8 cellular contexts compared by ENCODE assay signal in the genomic region with DNA sequence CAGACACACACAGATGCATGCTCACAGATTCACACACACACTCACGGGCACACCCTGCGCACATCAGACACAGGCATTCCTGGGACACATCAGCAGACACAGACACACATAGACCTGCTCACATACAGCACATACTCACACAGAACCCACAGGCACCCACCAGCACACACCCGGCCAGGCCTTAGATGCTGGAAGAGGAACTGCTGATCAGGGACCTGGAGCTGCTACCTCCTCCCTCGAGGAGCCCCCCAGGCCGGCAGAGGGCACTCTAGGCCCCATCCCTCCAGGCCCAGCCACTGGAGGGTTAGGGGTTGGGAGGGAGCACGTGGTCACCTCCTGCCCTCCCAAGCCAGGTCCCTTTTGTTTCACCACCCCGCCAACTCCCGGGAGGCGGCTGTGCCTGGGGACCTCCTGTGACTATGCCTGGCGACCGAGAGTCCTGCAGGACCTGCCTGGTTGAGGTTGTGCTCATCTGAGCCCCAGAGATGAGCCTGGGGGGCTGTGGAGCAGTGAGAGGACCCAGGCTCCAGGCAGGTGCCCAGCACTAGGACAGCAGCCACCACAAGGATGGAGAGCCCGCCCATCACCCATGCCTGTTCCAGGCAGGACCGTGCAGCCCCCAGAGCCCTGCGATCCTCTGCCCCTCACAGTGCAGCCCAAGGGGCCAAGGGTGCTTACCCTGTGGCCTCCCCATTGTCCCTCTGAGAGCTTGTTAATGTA. TPM values are rescaled to one million over a fixed set of nuclear protein-coding genes. Genes with fewer than 3 reads are reported as not detected.
DNase-seq lines count a peak whose midpoint lies in the region; ATAC-seq and TF ChIP-seq lines count a peak whose summit lies in the region.

No MANE protein-coding gene starts in this region.

- DNase-seq in GM03348 (ENCODE audit: low spot score) (peak; percentile 71), HFF-Myc (ENCODE audit: extremely low read depth, low read depth) (no peak), NCI-H2196 treated with DMSO at 0.1 percent for 48 hours (lab: John Stamatoyannopoulos, UW; ENCODE audit: unreplicated experiment) (peak; percentile 82), mucosa of descending colon (peak; percentile 63 to 76 (median 73)), NCI-H2081 treated with DMSO at 0.1 percent for 48 hours (lab: John Stamatoyannopoulos, UW) (no peak)
- peak; percentile 38 to 51 for DNase-seq in activated CD4-positive, alpha-beta T cell treated with anti-CD3 and anti-CD28 coated beads, Interleukin-2, amount 50 U/mL, for 24 hours (ENCODE audit: low read depth in 1 of 2, low spot score in 1 of 2)
- DNase-seq in effector memory CD8-positive, alpha-beta T cell, result peak; percentile 51 to 57 (median 52)
- peak; percentile 47 for DNase-seq in stimulated activated naive CD4-positive, alpha-beta T cell treated with Interleukin-2 at 50 U/mL for 16 hours (lab: John Stamatoyannopoulos, UW)

- H3K9me3 ChIP-seq in mucosa of descending colon, result no peaks in the 10 kb centered on the region

- peak; percentile 83 for TF ChIP-seq CTCF in HFF-Myc (IDR thresholded peaks at IDR 0.05; ENCODE audit: low read depth, low read length, missing control alignments)
- TF ChIP-seq CTCF in mucosa of descending colon (IDR thresholded peaks at IDR 0.05), result peak; percentile 26

- peaks cover 2% of the 10 kb centered on the region for H3K4me1 ChIP-seq in mucosa of descending colon (ENCODE audit: low read depth)

- no peak overlapping the region for H3K4me3 Mint-ChIP-seq in effector memory CD8-positive, alpha-beta T cell

- peaks cover 0 to 9% of the 10 kb centered on the region in 2 donors for H3K4me1 Mint-ChIP-seq in effector memory CD8-positive, alpha-beta T cell (ENCODE audit: low read depth in 2 of 2)

- H3K4me3 ChIP-seq in HFF-Myc (replicated peaks; ENCODE audit: low read depth, low read length) (no peak overlapping the region), mucosa of descending colon (no peak overlapping the region)

- intact Hi-C loops in mucosa of descending colon (cut with DNase I, micrococcal nuclease), result no loop called here

- ATAC-seq in effector memory CD8-positive, alpha-beta T cell (replicated peaks), result peak; percentile 95
- ATAC-seq in mucosa of descending colon, result peak; percentile 71

- peaks cover 6 to 22% of the 10 kb centered on the region in 2 donors for H3K27me3 Mint-ChIP-seq in effector memory CD8-positive, alpha-beta T cell

- no peaks in the 10 kb centered on the region for H3K36me3 Mint-ChIP-seq in effector memory CD8-positive, alpha-beta T cell (ENCODE audit: insufficient read depth)

- H3K36me3 ChIP-seq in mucosa of descending colon (ENCODE audit: low read depth), result no peaks in the 10 kb centered on the region

- H3K9me3 Mint-ChIP-seq in effector memory CD8-positive, alpha-beta T cell, result no peaks in the 10 kb centered on the region

- no peak overlapping the region for H3K27ac Mint-ChIP-seq in effector memory CD8-positive, alpha-beta T cell

RNA-seq across cellular contexts. Expression of gene PTMA, which starts 21.0 kb away (rescaled TPM):
- total RNA-seq in mucosa of descending colon, result 1,000 to 10,000 TPM in 1 of 3 donors, 100 to 1,000 TPM in 2; 838 to 1,158 (median 963) TPM

Comparison
In these comparisons a context has a peak if more than half of its experiments do, and no peak if none do; other contexts are left out.
1. DNase-seq: peak in GM03348 (single experiment), NCI-H2196 treated with DMSO at 0.1 percent for 48 hours (single experiment), activated CD4-positive, alpha-beta T cell treated with anti-CD3 and anti-CD28 coated beads, Interleukin-2, amount 50 U/mL, for 24 hours (2 of 2), effector memory CD8-positive, alpha-beta T cell (3 of 3), mucosa of descending colon (3 of 3) and stimulated activated naive CD4-positive, alpha-beta T cell treated with Interleukin-2 at 50 U/mL for 16 hours (single experiment); none in HFF-Myc (single experiment) and NCI-H2081 treated with DMSO at 0.1 percent for 48 hours (single experiment).